Comparison of ENCODE assay signal across 10 cellular contexts in genomic region chr20:63522091-63522868, GRCh38. TPM values are rescaled to one million over a fixed set of nuclear protein-coding genes. Genes with fewer than 3 reads are reported as not detected.
A peak's percentile ranks its signal among the peaks of the same experiment; 100 is the strongest.
DNase-seq lines count a peak whose midpoint lies in the region; ATAC-seq and TF ChIP-seq lines count a peak whose summit lies in the region.
"Had no signal": no experiment of that assay in that cellular context is flagged by ENCODE, and none has a peak within 500 bp of the region (broad histone marks: within the 10 kb centered on the region; RNA-seq: fewer than 3 reads in every experiment).

No MANE protein-coding gene starts in this region.

- H3K4me1 ChIP-seq in BLaER1 (peaks cover 66% of the 10 kb centered on the region), NT2/D1 (ENCODE audit: insufficient read depth, insufficient read length) (peaks cover 29% of the 10 kb centered on the region)

- H3K36me3 ChIP-seq in BLaER1, result peaks cover 21% of the 10 kb centered on the region
- H3K36me3 ChIP-seq in NT2/D1 (ENCODE audit: insufficient read depth, insufficient read length, low read length), result peaks cover 34% of the 10 kb centered on the region

- H3K4me1 Mint-ChIP-seq in endothelial cell (ENCODE audit: unreplicated experiment) (peaks cover 5% of the 10 kb centered on the region), nephron (peaks cover 12% of the 10 kb centered on the region)

- peak overlapping the region; percentile 99 for H3K4me2 ChIP-seq in BLaER1

- H3K27ac ChIP-seq in BLaER1, result peak overlapping the region; percentile 35; the same call in 1 of the 2 replicates

- H4K20me1 ChIP-seq in BLaER1, result peaks cover 57% of the 10 kb centered on the region

- H3K9me3 ChIP-seq in BLaER1, result peaks cover 11% of the 10 kb centered on the region
- H3K9me3 ChIP-seq in NT2/D1 (ENCODE audit: insufficient read depth, low read length), result peaks cover 18% of the 10 kb centered on the region; the same call in 1 of the 2 replicates

- H3K9me3 Mint-ChIP-seq in endothelial cell (ENCODE audit: unreplicated experiment), result no peaks in the 10 kb centered on the region
- H3K9me3 Mint-ChIP-seq in nephron, result no peaks in the 10 kb centered on the region

- peak overlapping the region; percentile 45; the same call in 1 of the 2 replicates for H3K9ac ChIP-seq in BLaER1
- peak overlapping the region; percentile 65 for H3K9ac ChIP-seq in NT2/D1 (ENCODE audit: insufficient read length, low read depth)

- peaks cover 17% of the 10 kb centered on the region for H3K27me3 Mint-ChIP-seq in endothelial cell (ENCODE audit: unreplicated experiment)
- H3K27me3 Mint-ChIP-seq in nephron (ENCODE audit: low read depth), result peaks cover 4% of the 10 kb centered on the region

- no peak for DNase-seq in NT2/D1 (ENCODE audit: low read depth, low spot score)
- no peak for DNase-seq in endothelial cell (ENCODE audit: low spot score)
- no peak for DNase-seq in NCI-H2107 (lab: John Stamatoyannopoulos, UW)
- DNase-seq in nucleus accumbens (lab: John Stamatoyannopoulos, UW), result no peak
- DNase-seq in AG20443 (ENCODE audit: low spot score), result no peak

- peak overlapping the region; percentile 77 for H3K4me3 Mint-ChIP-seq in endothelial cell (ENCODE audit: unreplicated experiment)
- H3K4me3 Mint-ChIP-seq in nephron, result peak overlapping the region; percentile 79 to 91 (median 81)

- H3K27ac Mint-ChIP-seq in endothelial cell (ENCODE audit: unreplicated experiment), result no peak overlapping the region
- no peak overlapping the region for H3K27ac Mint-ChIP-seq in nephron

- ATAC-seq in GM18867 (IDR thresholded peaks at IDR 0.05; ENCODE audit: unreplicated experiment), result no peak

- H3K4me3 ChIP-seq in BLaER1 (peak overlapping the region; percentile 36; the same call in 1 of the 2 replicates), NT2/D1 (ENCODE audit: insufficient read length, low read depth) (peak overlapping the region; percentile 19)

- TF ChIP-seq CTCF in endothelial cell (IDR thresholded peaks at IDR 0.05; ENCODE audit: unreplicated experiment) (no peak), nephron (IDR thresholded peaks at IDR 0.05; ENCODE audit: unreplicated experiment in 3 of 3) (no peak)

- H3K27me3 ChIP-seq in BLaER1, result no peaks in the 10 kb centered on the region
- H3K27me3 ChIP-seq in NT2/D1 (ENCODE audit: insufficient read depth, insufficient read length), result peaks cover 3% of the 10 kb centered on the region

- H3K36me3 Mint-ChIP-seq in endothelial cell (ENCODE audit: low read depth, unreplicated experiment) (peaks cover 15% of the 10 kb centered on the region), nephron (ENCODE audit: low read depth) (peaks cover 13% of the 10 kb centered on the region)

RNA-seq across cellular contexts. Expression of gene PPDPF, which starts 1.7 kb away (rescaled TPM):
- total RNA-seq in endothelial cell (ENCODE audit: unreplicated experiment), result 151 TPM

RNA-seq across cellular contexts. Expression of gene PTK6, which starts 14.9 kb away (rescaled TPM):
- not detected for total RNA-seq in endothelial cell (ENCODE audit: unreplicated experiment)
- total RNA-seq: cerebellum had no signal

RNA-seq across cellular contexts. Expression of gene EEF1A2, which starts 23.4 kb away (rescaled TPM):
- 0.31 TPM for total RNA-seq in endothelial cell (ENCODE audit: unreplicated experiment)

RNA-seq across cellular contexts. Expression of gene SRMS, which starts 25.3 kb away (rescaled TPM):
- total RNA-seq in endothelial cell (ENCODE audit: unreplicated experiment), result not detected
- total RNA-seq: cerebellum, RPMI7951 had no signal

RNA-seq across cellular contexts. Expression of gene FNDC11, which starts 31.7 kb away (rescaled TPM):
- total RNA-seq in endothelial cell (ENCODE audit: unreplicated experiment), result 1.3 TPM
